In genomic region chr5:39518516-39518915, GRCh38 we compare ENCODE assay signal across 15 cellular contexts.
DNase-seq lines count a peak whose midpoint lies in the region; ATAC-seq, FAIRE-seq and TF ChIP-seq lines count a peak whose summit lies in the region.
"Had no signal": no experiment of that assay in that cellular context is flagged by ENCODE, and none has a peak within 500 bp of the region (broad histone marks: within the 10 kb centered on the region; RNA-seq: fewer than 3 reads in every experiment).

No MANE protein-coding gene starts in this region.

- DNase-seq in H54 (ENCODE audit: insufficient read length, low spot score), result no peak
- no peak for DNase-seq in WTC11 (ENCODE audit: low spot score)
- DNase-seq in glomerular visceral epithelial cell (ENCODE audit: extremely low spot score), result peak; percentile 54
- no peak for DNase-seq in suprapubic skin (ENCODE audit: low spot score in 2 of 2)
- DNase-seq in NOMO-1 treated with dmso at 0.1 percent for 144 hours (lab: John Stamatoyannopoulos, UW; ENCODE audit: unreplicated experiment), result no peak
- DNase-seq in amniotic stem cell (lab: John Stamatoyannopoulos, UW), result no peak
- DNase-seq: activated CD8-positive, alpha-beta memory T cell treated with anti-CD3 and anti-CD28 coated beads, Interleukin-2, amount 10 ng/mL, durations not matched to agents 7 days and 5 days; aorta; islet precursor cell; NCI-H1694; stimulated activated CD4-positive, alpha-beta T cell treated with anti-CD3 and anti-CD28 coated beads, Interleukin-4, amount 100 ng/mL, for 24 hours; stimulated activated naive CD8-positive, alpha-beta T cell treated with anti-CD3 and anti-CD28 coated beads, Interleukin-15, amount 100 ng/mL, for 72 hours had no signal

- no peaks in the 10 kb centered on the region for H3K36me3 Mint-ChIP-seq in WTC11
- H3K36me3 Mint-ChIP-seq: activated CD8-positive, alpha-beta memory T cell treated with anti-CD3 and anti-CD28 coated beads, Interleukin-2, amount 10 ng/mL, durations not matched to agents 7 days and 5 days had no signal

- peak overlapping the region; percentile 30 for H3K27ac ChIP-seq in suprapubic skin
- H3K27ac ChIP-seq: neutrophil had no signal

- H3K4me1 Mint-ChIP-seq in WTC11, result peaks cover 36% of the 10 kb centered on the region
- H3K4me1 Mint-ChIP-seq: activated CD8-positive, alpha-beta memory T cell treated with anti-CD3 and anti-CD28 coated beads, Interleukin-2, amount 10 ng/mL, durations not matched to agents 7 days and 5 days; stimulated activated naive CD8-positive, alpha-beta T cell treated with anti-CD3 and anti-CD28 coated beads, Interleukin-15, amount 100 ng/mL, for 72 hours had no signal

- no peaks in the 10 kb centered on the region for H3K27me3 ChIP-seq in suprapubic skin
- H3K27me3 ChIP-seq: neutrophil had no signal

- TF ChIP-seq EP300 in suprapubic skin (IDR thresholded peaks at IDR 0.05), result no peak

- H3K9me3 Mint-ChIP-seq in WTC11, result peaks cover 14% of the 10 kb centered on the region
- H3K9me3 Mint-ChIP-seq: T-helper 2 cell treated with Interferon-gamma antibody and Interleukin-4, amounts not matched to agents 5 μg/mL and 100 μg/mL, for 36 hours had no signal

- H3K36me3 ChIP-seq in suprapubic skin, result no peaks in the 10 kb centered on the region
- H3K36me3 ChIP-seq: neutrophil had no signal

- POLR2A ChIA-PET in WTC11 (lab: Charles Lee), result no interaction called here

- 26% methylated on average over 3 of the region's 3 CpGs for WGBS in suprapubic skin

- no peak overlapping the region for H3K4me3 Mint-ChIP-seq in WTC11
- H3K4me3 Mint-ChIP-seq: activated CD8-positive, alpha-beta memory T cell treated with anti-CD3 and anti-CD28 coated beads, Interleukin-2, amount 10 ng/mL, durations not matched to agents 7 days and 5 days; stimulated activated naive CD8-positive, alpha-beta T cell treated with anti-CD3 and anti-CD28 coated beads, Interleukin-15, amount 100 ng/mL, for 72 hours; T-helper 2 cell treated with Interferon-gamma antibody and Interleukin-4, amounts not matched to agents 5 μg/mL and 100 μg/mL, for 36 hours had no signal

- no peak overlapping the region for H3K4me3 ChIP-seq in suprapubic skin

- FAIRE-seq in H54 (lab: Jason Lieb, UNC), result peak; percentile 99

- no peak for TF ChIP-seq CTCF in WTC11 (IDR thresholded peaks at IDR 0.05)
- no peak for TF ChIP-seq CTCF in suprapubic skin (IDR thresholded peaks at IDR 0.05)

- H3K27ac Mint-ChIP-seq in WTC11, result no peak overlapping the region
- H3K27ac Mint-ChIP-seq: activated CD8-positive, alpha-beta memory T cell treated with anti-CD3 and anti-CD28 coated beads, Interleukin-2, amount 10 ng/mL, durations not matched to agents 7 days and 5 days; stimulated activated naive CD8-positive, alpha-beta T cell treated with anti-CD3 and anti-CD28 coated beads, Interleukin-15, amount 100 ng/mL, for 72 hours; T-helper 2 cell treated with Interferon-gamma antibody and Interleukin-4, amounts not matched to agents 5 μg/mL and 100 μg/mL, for 36 hours had no signal

- H3K9me3 ChIP-seq in suprapubic skin, result no peaks in the 10 kb centered on the region
- H3K9me3 ChIP-seq: neutrophil had no signal

- TF ChIP-seq POLR2A in H54 (IDR thresholded peaks at IDR 0.05; ENCODE audit: low read depth, low read length), result no peak
- TF ChIP-seq POLR2A in suprapubic skin (IDR thresholded peaks at IDR 0.05), result no peak

- CTCF ChIA-PET in WTC11 (lab: Charles Lee), result no interaction called here

- peaks cover 14% of the 10 kb centered on the region for H3K4me1 ChIP-seq in suprapubic skin

- peak; percentile 41; the same call in 1 of the 2 replicates for ATAC-seq in WTC11
- no peak for ATAC-seq in activated CD4-positive, CD25-positive, alpha-beta regulatory T cell treated with anti-CD3 and anti-CD28 coated beads, Interleukin-2, amount 50 U/mL, for 24 hours
- ATAC-seq: activated CD8-positive, alpha-beta memory T cell treated with anti-CD3 and anti-CD28 coated beads, Interleukin-2, amount 10 ng/mL, durations not matched to agents 7 days and 5 days; stimulated activated naive CD8-positive, alpha-beta T cell treated with anti-CD3 and anti-CD28 coated beads, Interleukin-15, amount 100 ng/mL, for 72 hours had no signal

- no peaks in the 10 kb centered on the region; the same call in 1 of the 2 replicates for H3K27me3 Mint-ChIP-seq in WTC11 (ENCODE audit: low read depth)

TF ChIP-seq in WTC11, 78 proteins besides CTCF, POLR2A, EP300 and RAD21:
- no peak for TF ChIP-seq NR1H2 (CRISPR knock-in tag; IDR thresholded peaks at IDR 0.05)
- no peak for TF ChIP-seq ZNF138 (CRISPR knock-in tag; conservative IDR thresholded peaks at IDR 0.05)
- no peak for TF ChIP-seq MXD4 (CRISPR knock-in tag; IDR thresholded peaks at IDR 0.05; ENCODE audit: borderline replicate concordance)
- TF ChIP-seq ETV6 (CRISPR knock-in tag; IDR thresholded peaks at IDR 0.05), result no peak
TF ChIP-seq in WTC11: peak in this region for 0.
